1 cellular context compared by ENCODE assay signal in genomic region chr14:49861923-49862673, GRCh38.
A peak's percentile ranks its signal among the peaks of the same experiment; 100 is the strongest.
TF ChIP-seq lines count a peak whose summit lies in the region.

No MANE protein-coding gene starts in this region.

TF ChIP-seq in K562, 482 proteins besides CTCF, POLR2A, EP300 and RAD21 (continued from another document and continues in another):
- TF ChIP-seq UBTF (IDR thresholded peaks at IDR 0.05; ENCODE audit: borderline replicate concordance in 1 of 2, low read depth in 2 of 2, low read length in 2 of 2), result 0 out of 4 replicates have a peak, but pooled peaks of 1 of the 2 experiments have one; percentile 53
- TF ChIP-seq HMGN3 (IDR thresholded peaks at IDR 0.05; ENCODE audit: borderline replicate concordance, extremely low read depth, insufficient read length, low read depth, low read length), result no peak
- peak; percentile 21 for TF ChIP-seq RBM39 (optimal IDR thresholded peaks at IDR 0.05; ENCODE audit: low read depth, low read length)
- no peak for TF ChIP-seq ZBTB34 (CRISPR knock-in tag; IDR thresholded peaks at IDR 0.05)
- TF ChIP-seq CEBPB (tag; IDR thresholded peaks at IDR 0.05), result no peak
- TF ChIP-seq ZNF766 (CRISPR knock-in tag; conservative IDR thresholded peaks at IDR 0.05), result peak; percentile 30; the same call in 1 of the 2 replicates
- no peak for TF ChIP-seq ZNF561 (CRISPR knock-in tag; conservative IDR thresholded peaks at IDR 0.05)
- TF ChIP-seq MEF2D (tag; conservative IDR thresholded peaks at IDR 0.05; ENCODE audit: low read depth), result peak; percentile 46; the same call in 1 of the 2 replicates
- TF ChIP-seq NR1H2 (CRISPR knock-in tag; IDR thresholded peaks at IDR 0.05), result no peak
- TF ChIP-seq NR4A1 (CRISPR knock-in tag; IDR thresholded peaks at IDR 0.05), result no peak
- no peak for TF ChIP-seq NR4A1 (tag; IDR thresholded peaks at IDR 0.05)
- TF ChIP-seq HCFC1 (IDR thresholded peaks at IDR 0.05; ENCODE audit: low read depth, low read length), result peak; percentile 26; the same call in 1 of the 2 replicates
- TF ChIP-seq E4F1 (CRISPR knock-in tag; IDR thresholded peaks at IDR 0.05; ENCODE audit: borderline replicate concordance), result no peak
- no peak; the same call in 1 of the 2 replicates for TF ChIP-seq XRCC5 (IDR thresholded peaks at IDR 0.05; ENCODE audit: low read depth, low read length)
- TF ChIP-seq ZBTB5 (IDR thresholded peaks at IDR 0.05), result no peak
- no peak for TF ChIP-seq STAT6 (CRISPR knock-in tag; IDR thresholded peaks at IDR 0.05)
- TF ChIP-seq COPS2 (conservative IDR thresholded peaks at IDR 0.05), result no peak
- peak; percentile 7; the same call in 1 of the 2 replicates for TF ChIP-seq ARID1B (IDR thresholded peaks at IDR 0.05)
- TF ChIP-seq LCOR (CRISPR knock-in tag; IDR thresholded peaks at IDR 0.05), result peak; percentile 69; the same call in 1 of the 2 replicates
- TF ChIP-seq PBX2 (CRISPR knock-in tag; IDR thresholded peaks at IDR 0.05; ENCODE audit: low read depth), result no peak
- TF ChIP-seq PBX2 (tag; conservative IDR thresholded peaks at IDR 0.05; ENCODE audit: low read depth), result no peak
- TF ChIP-seq VEZF1 (CRISPR knock-in tag; IDR thresholded peaks at IDR 0.05), result peak; percentile 91
- no peak for TF ChIP-seq CHD1 (IDR thresholded peaks at IDR 0.05; ENCODE audit: low read length)
- no peak for TF ChIP-seq MITF (IDR thresholded peaks at IDR 0.05)
- peak; percentile 82 for TF ChIP-seq TAF1 (IDR thresholded peaks at IDR 0.05; ENCODE audit: control insufficient read depth, extremely low read depth, insufficient read depth, low read length, severe bottlenecking)
- no peak for TF ChIP-seq TRIM24 (IDR thresholded peaks at IDR 0.05)
- peak; percentile 76 for TF ChIP-seq ZBTB33 (CRISPR knock-in tag; IDR thresholded peaks at IDR 0.05)
- peak; percentile 95 for TF ChIP-seq BCOR (IDR thresholded peaks at IDR 0.05)
- TF ChIP-seq SP1 (CRISPR knock-in tag; IDR thresholded peaks at IDR 0.05), result no peak
- 0 out of 2 replicates have a peak, but pooled peaks have one; percentile 12 for TF ChIP-seq CREB1 (IDR thresholded peaks at IDR 0.05)
- no peak; the same call in 1 of the 2 replicates for TF ChIP-seq CREB1 (CRISPR knock-in tag; IDR thresholded peaks at IDR 0.05)
- TF ChIP-seq ZNF23 (CRISPR knock-in tag; IDR thresholded peaks at IDR 0.05), result no peak
- peak; percentile 77 to 98 (median 93) for TF ChIP-seq YY1 (IDR thresholded peaks at IDR 0.05; ENCODE audit: borderline replicate concordance in 1 of 3, control insufficient read depth in 1 of 3, extremely low read depth in 1 of 3, insufficient read depth in 3 of 3, insufficient read length in 1 of 3, insufficient replicate concordance in 2 of 3, low read depth in 1 of 3, low read length in 2 of 3)
- TF ChIP-seq ELK3 (CRISPR knock-in tag; IDR thresholded peaks at IDR 0.05), result no peak
- TF ChIP-seq BRF1 (IDR thresholded peaks at IDR 0.05; ENCODE audit: borderline replicate concordance, extremely low read depth, insufficient read length), result no peak
